Comparison of ENCODE assay signal across 19 cellular contexts in genomic region chr13:109771926-109772325, GRCh38.
"Had no signal": no experiment of that assay in that cellular context is flagged by ENCODE, and none has a peak within 500 bp of the region (broad histone marks: within the 10 kb centered on the region; RNA-seq: fewer than 3 reads in every experiment).

No MANE protein-coding gene starts in this region.

- H3K4me3 Mint-ChIP-seq: mesothelial cell of epicardium had no signal

- H3K9me3 ChIP-seq: esophagus squamous epithelium, gastrocnemius medialis, heart right ventricle, left lung, lower lobe of right lung, mucosa of descending colon had no signal

- H3K4me1 Mint-ChIP-seq: mesothelial cell of epicardium had no signal

- H3K27me3 ChIP-seq: dorsolateral prefrontal cortex, esophagus squamous epithelium, gastrocnemius medialis, heart right ventricle, left lung had no signal

- DNase-seq: dermis blood vessel endothelial cell; dorsolateral prefrontal cortex; effector CD4-positive, alpha-beta T cell; effector memory CD4-positive, alpha-beta T cell; esophagus squamous epithelium; foreskin fibroblast; foreskin melanocyte; gastrocnemius medialis; glutamatergic neuron; heart right ventricle; hippocampal formation; left cardiac atrium; left lung; left ventricle myocardium superior; lower lobe of right lung; mesenchymal stem cell; mucosa of descending colon had no signal

- H3K27ac ChIP-seq: coronary artery, esophagus squamous epithelium, gastrocnemius medialis, heart right ventricle, left lung, lower lobe of right lung had no signal

- H3K36me3 ChIP-seq: gastrocnemius medialis had no signal

- H3K27ac Mint-ChIP-seq: mesothelial cell of epicardium had no signal

- H3K4me3 ChIP-seq: coronary artery, esophagus squamous epithelium, gastrocnemius medialis, heart right ventricle, left lung, lower lobe of right lung, mucosa of descending colon had no signal

- ATAC-seq: gastrocnemius medialis, heart right ventricle, left cardiac atrium, left lung, left ventricle myocardium superior, lower lobe of right lung, mucosa of descending colon had no signal
